ENCODE assay signal across 20 cellular contexts in genomic region chr2:1881998-1882397, GRCh38.
"Had no signal": no experiment of that assay in that cellular context is flagged by ENCODE, and none has a peak within 500 bp of the region (broad histone marks: within the 10 kb centered on the region; RNA-seq: fewer than 3 reads in every experiment).

No MANE protein-coding gene starts in this region.

- H3K4me3 Mint-ChIP-seq: effector memory CD8-positive, alpha-beta T cell; immature natural killer cell; natural killer cell; stimulated activated naive B cell treated with anti-CD40 and anti-IgM and Interleukin-4, amounts not matched to agents 10 μg/mL and 1 μg/mL and 100 μg/mL, for 72 hours; stimulated activated naive CD8-positive, alpha-beta T cell treated with anti-CD3 and anti-CD28 coated beads, Interleukin-15, Interleukin-2, amounts not matched to agents 100 ng/mL and 50 ng/mL, for 24 hours had no signal

- H3K4me1 Mint-ChIP-seq: immature natural killer cell; natural killer cell; stimulated activated naive B cell treated with anti-CD40 and anti-IgM and Interleukin-4, amounts not matched to agents 10 μg/mL and 1 μg/mL and 100 μg/mL, for 72 hours had no signal

- DNase-seq: cortex of kidney; effector memory CD8-positive, alpha-beta T cell; hypothalamus; immature natural killer cell; left ventricle myocardium superior; lower lobe of right lung; natural killer cell; psoas muscle; right cardiac atrium; spleen; stimulated activated CD4-positive, alpha-beta T cell treated with anti-CD3 and anti-CD28 coated beads, Interleukin-4, amount 100 ng/mL, for 4 hours; stimulated activated naive B cell treated with anti-CD40 and anti-IgM and Interleukin-4, amounts not matched to agents 10 μg/mL and 1 μg/mL and 100 μg/mL, for 72 hours; trophoblast cell had no signal

- H3K36me3 ChIP-seq: lower lobe of right lung, neutrophil, spleen, suprapubic skin, vagina had no signal

- H3K4me3 ChIP-seq: lower lobe of right lung, psoas muscle, skin epidermis, spleen, suprapubic skin, vagina had no signal

- H3K36me3 Mint-ChIP-seq: immature natural killer cell; natural killer cell; stimulated activated naive B cell treated with anti-CD40 and anti-IgM and Interleukin-4, amounts not matched to agents 10 μg/mL and 1 μg/mL and 100 μg/mL, for 72 hours had no signal

- H3K27me3 ChIP-seq: vagina had no signal

- H3K9me3 ChIP-seq: lower lobe of right lung, neutrophil, psoas muscle, spleen, suprapubic skin, vagina had no signal

- FAIRE-seq: frontal cortex, keratinocyte had no signal

- ATAC-seq: effector memory CD8-positive, alpha-beta T cell; left ventricle myocardium superior; lower lobe of right lung; natural killer cell; psoas muscle; right cardiac atrium; stimulated activated naive B cell treated with anti-CD40 and anti-IgM and Interleukin-4, amounts not matched to agents 10 μg/mL and 1 μg/mL and 100 μg/mL, for 72 hours had no signal

- H3K27ac Mint-ChIP-seq: effector memory CD8-positive, alpha-beta T cell; immature natural killer cell; natural killer cell; stimulated activated naive B cell treated with anti-CD40 and anti-IgM and Interleukin-4, amounts not matched to agents 10 μg/mL and 1 μg/mL and 100 μg/mL, for 72 hours; stimulated activated naive CD8-positive, alpha-beta T cell treated with anti-CD3 and anti-CD28 coated beads, Interleukin-15, Interleukin-2, amounts not matched to agents 100 ng/mL and 50 ng/mL, for 24 hours had no signal

- H3K27ac ChIP-seq: lower lobe of right lung, neutrophil, psoas muscle, skin epidermis, spleen, suprapubic skin, vagina had no signal

- H3K4me1 ChIP-seq: lower lobe of right lung, psoas muscle, spleen, suprapubic skin had no signal

- H3K9me3 Mint-ChIP-seq: effector memory CD8-positive, alpha-beta T cell; immature natural killer cell; natural killer cell; stimulated activated naive B cell treated with anti-CD40 and anti-IgM and Interleukin-4, amounts not matched to agents 10 μg/mL and 1 μg/mL and 100 μg/mL, for 72 hours; stimulated activated naive CD8-positive, alpha-beta T cell treated with anti-CD3 and anti-CD28 coated beads, Interleukin-15, Interleukin-2, amounts not matched to agents 100 ng/mL and 50 ng/mL, for 24 hours had no signal
